ENCODE assay signal across 29 cellular contexts in the genomic region with DNA sequence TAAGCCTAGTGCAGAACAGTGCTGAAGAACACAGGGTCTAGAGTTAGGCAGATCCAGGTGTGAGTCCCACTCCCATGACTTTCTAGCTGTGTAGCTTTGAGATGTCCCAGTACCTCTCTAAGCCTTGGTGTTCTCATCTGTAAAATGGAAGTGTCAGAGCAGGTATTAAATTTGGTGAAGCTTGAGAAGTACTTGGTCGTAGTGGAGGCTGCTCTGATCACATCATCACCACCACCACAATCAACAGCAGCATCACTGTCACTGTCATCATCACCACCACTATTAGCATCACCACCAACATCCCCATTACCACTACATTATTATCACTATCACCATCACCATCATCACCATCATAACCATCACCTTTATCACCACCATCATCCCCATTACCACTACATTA.
"Had no signal": no experiment of that assay in that cellular context is flagged by ENCODE, and none has a peak within 500 bp of the region (broad histone marks: within the 10 kb centered on the region; RNA-seq: fewer than 3 reads in every experiment).

No MANE protein-coding gene starts in this region.

- H3K36me3 ChIP-seq: gastrocnemius medialis, left lung, ovary, spleen, tibial nerve, upper lobe of left lung had no signal

- H3K9me3 ChIP-seq: gastrocnemius medialis, left lung, mucosa of descending colon, ovary, psoas muscle, spleen, testis, tibial nerve, upper lobe of left lung had no signal

- H3K9me3 Mint-ChIP-seq: endodermal cell, mesothelial cell of epicardium, naive B cell, nephron progenitor cell had no signal

- H3K27me3 Mint-ChIP-seq: naive B cell had no signal

- H3K27ac ChIP-seq: dorsolateral prefrontal cortex, epithelial cell of prostate, gastrocnemius medialis, left lung, ovary, psoas muscle, skin epidermis, testis, tibial nerve, upper lobe of left lung had no signal

- ATAC-seq: esophagus mucosa, gastrocnemius medialis, left cardiac atrium, left lung, mucosa of descending colon, psoas muscle, right cardiac atrium had no signal

- H3K4me1 ChIP-seq: gastrocnemius medialis, psoas muscle had no signal

- DNase-seq: dorsolateral prefrontal cortex; effector CD4-positive, alpha-beta T cell; endodermal cell; foreskin fibroblast; gastrocnemius medialis; head of caudate nucleus; kidney; left cardiac atrium; left lung; mesenchymal stem cell; naive B cell; nephron progenitor cell; occipital lobe; ovary; psoas muscle; right cardiac atrium; spleen; stimulated activated CD4-positive, alpha-beta T cell treated with anti-CD3 and anti-CD28 coated beads, Interleukin-2, amount 100 ng/mL, for 48 hours; stimulated activated naive CD4-positive, alpha-beta T cell; substantia nigra; testis; upper lobe of left lung had no signal

- H3K4me3 Mint-ChIP-seq: endodermal cell, mesothelial cell of epicardium, naive B cell, nephron progenitor cell had no signal

- H3K4me1 Mint-ChIP-seq: endodermal cell had no signal

- H3K4me3 ChIP-seq: dorsolateral prefrontal cortex, gastrocnemius medialis, left lung, mucosa of descending colon, ovary, psoas muscle, skin epidermis, spleen, testis, tibial nerve, upper lobe of left lung had no signal

- H3K27me3 ChIP-seq: dorsolateral prefrontal cortex, gastrocnemius medialis, left lung, ovary, spleen, testis, tibial nerve, upper lobe of left lung had no signal

- H3K27ac Mint-ChIP-seq: endodermal cell, mesothelial cell of epicardium, nephron progenitor cell had no signal

- FAIRE-seq: colon, kidney had no signal
